ENCODE assay signal across 10 cellular contexts in the genomic region with DNA sequence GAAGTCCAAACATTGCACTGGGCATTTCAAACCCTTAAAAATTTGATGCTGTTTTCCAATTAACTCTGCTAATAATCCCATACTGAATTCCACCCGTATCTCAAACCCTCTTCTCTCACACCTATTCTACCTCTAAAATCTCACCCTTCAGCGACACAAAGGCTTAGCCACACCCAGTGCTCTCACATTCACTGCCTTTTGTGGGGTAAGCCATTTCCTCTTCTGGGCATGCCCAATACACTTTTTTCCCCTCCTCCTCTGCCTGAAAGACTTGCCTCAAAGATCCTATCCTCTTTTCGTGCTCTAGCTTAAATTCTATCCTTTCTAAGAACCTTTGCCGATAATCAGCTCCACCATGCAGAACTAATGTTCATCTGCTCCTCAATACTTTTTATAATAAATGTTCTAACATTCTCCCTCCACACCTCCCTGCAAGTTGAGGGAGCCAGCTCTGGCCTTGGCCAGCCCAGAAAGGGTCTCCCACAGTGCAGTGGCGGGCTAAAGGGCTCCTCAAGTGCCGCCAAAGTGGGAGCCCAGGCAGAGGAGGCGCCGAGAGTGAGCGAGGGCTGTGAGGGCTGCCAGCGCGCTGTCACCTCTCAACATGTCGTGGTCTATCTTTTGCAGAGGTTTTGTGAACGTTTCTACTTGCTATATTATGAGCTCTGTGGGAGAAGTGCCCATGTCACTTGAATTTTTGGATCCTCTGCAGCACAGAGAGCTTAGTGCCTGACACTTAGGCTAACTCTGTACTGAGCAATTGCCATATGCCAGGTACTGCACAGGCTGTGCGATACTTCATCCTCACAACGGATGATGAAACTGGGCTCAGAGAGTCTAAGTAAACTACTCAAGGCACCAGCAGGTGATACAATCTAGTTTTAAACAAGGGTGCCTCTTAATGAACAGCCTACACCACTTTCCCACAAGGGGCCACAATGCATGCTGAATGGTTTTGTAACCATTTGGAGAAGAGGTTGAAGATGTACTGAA. TPM values are rescaled to one million over a fixed set of nuclear protein-coding genes. Genes with fewer than 3 reads are reported as not detected.
DNase-seq lines count a peak whose midpoint lies in the region; ATAC-seq and TF ChIP-seq lines count a peak whose summit lies in the region.
"Had no signal": no experiment of that assay in that cellular context is flagged by ENCODE, and none has a peak within 500 bp of the region (broad histone marks: within the 10 kb centered on the region; RNA-seq: fewer than 3 reads in every experiment).

No MANE protein-coding gene starts in this region.

- H3K4me1 Mint-ChIP-seq in CD8-positive, alpha-beta memory T cell = peaks cover 53 to 62% (median 60%) of the 10 kb centered on the region in 3 donors
- peaks cover 53 to 55% (median 54%) of the 10 kb centered on the region in 3 donors for H3K4me1 Mint-ChIP-seq in T-cell

- H3K4me3 ChIP-seq in CD8-positive, alpha-beta memory T cell (ENCODE audit: low read length) = peak overlapping the region; percentile 17
- H3K4me3 ChIP-seq in H7 (ENCODE audit: insufficient read depth, low read depth, low read length) (no peak overlapping the region), left lung (no peak overlapping the region)
- H3K4me3 ChIP-seq: ovary had no signal

- DNase-seq in CD8-positive, alpha-beta memory T cell = peak in 3 of 5 donors; percentile 8 to 60 (median 31)
- DNase-seq in H7 (peak; percentile 16), T-cell (peak in 20 of 34 experiments; percentile 5 to 35 (median 16)), left lung (no peak), NCI-H446 treated with DMSO at 0.1 percent for 48 hours (lab: John Stamatoyannopoulos, UW) (no peak), NCI-H526 treated with DMSO at 0.1 percent for 48 hours (lab: John Stamatoyannopoulos, UW) (no peak), NCI-H748 (lab: John Stamatoyannopoulos, UW; ENCODE audit: unreplicated experiment) (no peak)
- DNase-seq: foreskin melanocyte, ovary, SW 1271 had no signal

- no peak for TF ChIP-seq CTCF in left lung (IDR thresholded peaks at IDR 0.05)

- H3K9me3 ChIP-seq in CD8-positive, alpha-beta memory T cell (ENCODE audit: low read length) = no peaks in the 10 kb centered on the region
- H3K9me3 ChIP-seq in left lung = no peaks in the 10 kb centered on the region
- H3K9me3 ChIP-seq: ovary had no signal

- peaks cover 0 to 4% of the 10 kb centered on the region in 2 donors for H3K27me3 Mint-ChIP-seq in CD8-positive, alpha-beta memory T cell
- peaks cover 0 to 4% of the 10 kb centered on the region in 2 donors for H3K27me3 Mint-ChIP-seq in T-cell

- POLR2A ChIA-PET in CD8-positive, alpha-beta memory T cell (lab: Charles Lee) = interaction anchor here (1.3 to 1.5 kb wide), 2 partner anchors 21 to 53 kb away, joined by 5 read pairs; partner anchors contain the start of gene BCL6
- POLR2A ChIA-PET in T-cell (lab: Charles Lee) = interaction anchor here (0.7 to 1.5 kb wide), 2 partner anchors 54 to 55 kb away, joined by 3 to 7 read pairs; partner anchors contain the start of gene BCL6 (in 1 of the 2)

- H3K9me3 Mint-ChIP-seq in CD8-positive, alpha-beta memory T cell = no peaks in the 10 kb centered on the region
- peaks cover 0 to 10% (median 0%) of the 10 kb centered on the region in 3 donors for H3K9me3 Mint-ChIP-seq in T-cell

- H3K36me3 Mint-ChIP-seq in CD8-positive, alpha-beta memory T cell = no peaks in the 10 kb centered on the region
- no peaks in the 10 kb centered on the region for H3K36me3 Mint-ChIP-seq in T-cell

- CTCF ChIA-PET in CD8-positive, alpha-beta memory T cell (lab: Charles Lee) = interaction anchor here (0.7 to 1.5 kb wide), 3 partner anchors 21 to 53 kb away, joined by 3 read pairs; partner anchors contain the start of gene BCL6
- CTCF ChIA-PET in T-cell (lab: Charles Lee) = interaction anchor here (1.0 to 1.9 kb wide), 6 partner anchors 51 to 120 kb away, joined by 3 to 9 read pairs (median 6); partner anchors contain the start of gene BCL6 (in 1 of the 2)

- no peaks in the 10 kb centered on the region for H3K36me3 ChIP-seq in CD8-positive, alpha-beta memory T cell (ENCODE audit: insufficient read depth, low read length)
- no peaks in the 10 kb centered on the region for H3K36me3 ChIP-seq in H7 (replicated peaks; ENCODE audit: control insufficient read depth, insufficient read depth, low read length)
- no peaks in the 10 kb centered on the region for H3K36me3 ChIP-seq in left lung
- H3K36me3 ChIP-seq: ovary had no signal

- H3K27me3 ChIP-seq in CD8-positive, alpha-beta memory T cell (ENCODE audit: insufficient read depth, low read length, poor library complexity, severe bottlenecking) = no peaks in the 10 kb centered on the region
- H3K27me3 ChIP-seq in H7 (ENCODE audit: control insufficient read depth, insufficient read depth, low read length) = no peaks in the 10 kb centered on the region
- H3K27me3 ChIP-seq in left lung = no peaks in the 10 kb centered on the region
- H3K27me3 ChIP-seq: ovary had no signal

- no peak overlapping the region for H3K27ac ChIP-seq in CD8-positive, alpha-beta memory T cell (ENCODE audit: low read depth, low read length)
- H3K27ac ChIP-seq in left lung = peak overlapping the region in 1 of 2 donors; percentile 39
- H3K27ac ChIP-seq: ovary had no signal

- peak overlapping the region; percentile 0 to 86 (median 66) for H3K4me3 Mint-ChIP-seq in CD8-positive, alpha-beta memory T cell
- peak overlapping the region; percentile 2 to 75 (median 29) for H3K4me3 Mint-ChIP-seq in T-cell

- intact Hi-C loops in left lung (cut with DNase I) = no loop called here

- H3K27ac Mint-ChIP-seq in CD8-positive, alpha-beta memory T cell = peak overlapping the region; percentile 49 to 94 (median 78)
- peak overlapping the region; percentile 56 to 84 for H3K27ac Mint-ChIP-seq in T-cell

- peaks cover 53% of the 10 kb centered on the region for H3K4me1 ChIP-seq in CD8-positive, alpha-beta memory T cell (ENCODE audit: insufficient read depth, low read length)
- H3K4me1 ChIP-seq in left lung = peaks cover 0 to 28% of the 10 kb centered on the region in 2 donors

- peak; percentile 69 to 87 (median 76) for ATAC-seq in T-cell (replicated peaks in 1 of 4)
- ATAC-seq in left lung = peak; percentile 92

RNA-seq across cellular contexts. Expression of gene BCL6, which starts 53.6 kb away (rescaled TPM):
- 10 to 100 TPM; 17.1 to 17.2 TPM for total RNA-seq in CD8-positive, alpha-beta memory T cell
- polyA plus RNA-seq in CD8-positive, alpha-beta memory T cell = 1.8 TPM
- total RNA-seq in H7 (2014; rRNA removed; shearing (Covaris generic)) = 2.8 and 6.8 TPM in 2 replicates
- total RNA-seq in T-cell (10 to 100 TPM; 16.8 to 31.1 (median 27.7) TPM), left lung (100 to 1,000 TPM in 1 of 2 donors, 10 to 100 TPM in 1; 79.9 to 160 TPM)

Comparison
In these comparisons a context has a peak if more than half of its experiments do, and no peak if none do; other contexts are left out.
1. DNase-seq: peak in CD8-positive, alpha-beta memory T cell (3 of 5), H7 (single experiment) and T-cell (20 of 34); none in left lung (0 of 2), NCI-H446 treated with DMSO at 0.1 percent for 48 hours (single experiment), NCI-H526 treated with DMSO at 0.1 percent for 48 hours (single experiment) and NCI-H748 (single experiment).